ENCODE assay signal across 21 cellular contexts in genomic region chr19:33411621-33412180, GRCh38.
"Had no signal": no experiment of that assay in that cellular context is flagged by ENCODE, and none has a peak within 500 bp of the region (broad histone marks: within the 10 kb centered on the region; RNA-seq: fewer than 3 reads in every experiment).

No MANE protein-coding gene starts in this region.

- H3K9me3 ChIP-seq: SJCRH30 had no signal

- H3K27ac ChIP-seq: HL-60, KMS-11, SJCRH30 had no signal

- H3K4me3 ChIP-seq: K562, SJCRH30 had no signal

- DNase-seq: Kasumi-1, MM.1S, MV-4-11, NCI-H1048, NCI-H1105, NCI-H1417, NCI-H146, NCI-H1694 treated with DMSO at 0.1 percent for 48 hours, NCI-H1930, NCI-H2081, NCI-H2107, NCI-H2227 treated with DMSO at 0.1 percent for 48 hours, NCI-H524, NCI-H774, RPMI8226, SHP77 treated with DMSO at 0.1 percent for 48 hours, SJCRH30 had no signal

- ATAC-seq: K562, SK-N-SH treated with all-trans-retinoic acid at 6 μM for 48 hours had no signal

- H3K27me3 ChIP-seq: SJCRH30 had no signal

- H3K36me3 ChIP-seq: SJCRH30 had no signal
